25 cellular contexts compared by ENCODE assay signal in the genomic region with DNA sequence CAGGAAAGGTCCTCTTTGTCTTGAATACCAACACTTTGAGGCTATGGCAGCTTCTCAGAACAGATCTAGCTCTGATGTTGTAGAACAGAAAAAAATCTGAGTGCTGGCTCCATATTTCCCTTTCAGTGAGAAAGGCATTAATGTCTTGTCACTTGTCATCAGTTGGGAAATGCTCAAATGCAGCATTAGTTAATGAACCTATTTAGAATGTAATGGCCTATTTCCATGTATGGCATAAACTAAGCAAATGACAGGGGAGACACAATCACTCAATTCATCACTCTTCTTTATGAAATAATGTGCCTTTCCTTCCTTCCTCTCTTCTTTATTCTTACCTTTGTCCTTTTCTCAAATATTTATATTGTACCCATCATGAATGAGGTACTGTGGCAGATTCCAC. TPM values are rescaled to one million over a fixed set of nuclear protein-coding genes. Genes with fewer than 3 reads are reported as not detected.
DNase-seq lines count a peak whose midpoint lies in the region; ATAC-seq, FAIRE-seq and TF ChIP-seq lines count a peak whose summit lies in the region.
"Had no signal": no experiment of that assay in that cellular context is flagged by ENCODE, and none has a peak within 500 bp of the region (broad histone marks: within the 10 kb centered on the region; RNA-seq: fewer than 3 reads in every experiment).

No MANE protein-coding gene starts in this region.

- no peak for TF ChIP-seq RAD21 in neural cell (conservative IDR thresholded peaks at IDR 0.05)

- H3K27me3 Mint-ChIP-seq in activated naive CD8-positive, alpha-beta T cell treated with anti-CD3 and anti-CD28 coated beads, Interleukin-2, amount 50 U/mL, for 24 hours = no peaks in the 10 kb centered on the region
- H3K27me3 Mint-ChIP-seq: B cell; CD4-positive, alpha-beta T cell had no signal

- DNase-seq in GM18507 (ENCODE audit: extremely low spot score, insufficient read length, low read depth) (no peak), H54 (ENCODE audit: insufficient read length, low spot score) (no peak), foreskin melanocyte (no peak)
- DNase-seq in activated naive CD8-positive, alpha-beta T cell treated with anti-CD3 and anti-CD28 coated beads, Interleukin-2, amount 50 U/mL, for 24 hours = no peak
- DNase-seq: 8988T; AML-193; Caco-2; Calu3; CD4-positive, alpha-beta T cell; CD8-positive, alpha-beta T cell; DMS79 treated with DMSO at 0.1 percent for 48 hours; GF-D8 had no signal

- peaks cover 20% of the 10 kb centered on the region for H3K4me1 Mint-ChIP-seq in activated naive CD8-positive, alpha-beta T cell treated with anti-CD3 and anti-CD28 coated beads, Interleukin-2, amount 50 U/mL, for 24 hours

- peak overlapping the region; percentile 90 for H3K27ac ChIP-seq in neural cell (ENCODE audit: low read length)
- H3K27ac ChIP-seq: BLaER1 treated with 17β-estradiol and CSF1 and Interleukin-3, amounts not matched to agents 10 nM and 100 nM; C4-2B had no signal

- H3K9me3 Mint-ChIP-seq in activated naive CD8-positive, alpha-beta T cell treated with anti-CD3 and anti-CD28 coated beads, Interleukin-2, amount 50 U/mL, for 24 hours = peaks cover 7% of the 10 kb centered on the region
- H3K9me3 Mint-ChIP-seq: CD4-positive, alpha-beta T cell; CD8-positive, alpha-beta T cell had no signal

- no peak for TF ChIP-seq CTCF in Loucy (conservative IDR thresholded peaks at IDR 0.05; ENCODE audit: low read length)
- TF ChIP-seq CTCF in neural cell (IDR thresholded peaks at IDR 0.05; ENCODE audit: poor library complexity, severe bottlenecking) = no peak

- no peak overlapping the region for H3K4me2 ChIP-seq in Loucy (ENCODE audit: low read depth, low read length, poor library complexity, severe bottlenecking)
- H3K4me2 ChIP-seq in neural cell (ENCODE audit: low read length) = no peak overlapping the region
- H3K4me2 ChIP-seq: BLaER1 treated with 17β-estradiol and CSF1 and Interleukin-3, amounts not matched to agents 10 nM and 100 nM had no signal

- no peaks in the 10 kb centered on the region for H3K36me3 Mint-ChIP-seq in activated naive CD8-positive, alpha-beta T cell treated with anti-CD3 and anti-CD28 coated beads, Interleukin-2, amount 50 U/mL, for 24 hours (ENCODE audit: low read depth)
- H3K36me3 Mint-ChIP-seq: CD8-positive, alpha-beta T cell had no signal

- no peak for ATAC-seq in activated naive CD8-positive, alpha-beta T cell treated with anti-CD3 and anti-CD28 coated beads, Interleukin-2, amount 50 U/mL, for 24 hours
- ATAC-seq in HG03521 (IDR thresholded peaks at IDR 0.05; ENCODE audit: unreplicated experiment) = no peak
- no peak for ATAC-seq in GM19023 (IDR thresholded peaks at IDR 0.05; ENCODE audit: unreplicated experiment)
- ATAC-seq: CD8-positive, alpha-beta T cell had no signal

- peak; percentile 84 for TF ChIP-seq EP300 in neural cell (conservative IDR thresholded peaks at IDR 0.05; ENCODE audit: poor library complexity, severe bottlenecking)

- H2AFZ ChIP-seq in Loucy (ENCODE audit: low read length) (peak overlapping the region; percentile 53), neural cell (ENCODE audit: low read depth, low read length) (peak overlapping the region; percentile 18)

- FAIRE-seq in GM18507 (lab: Jason Lieb, UNC) (peak; percentile 5), H54 (lab: Jason Lieb, UNC) (peak; percentile 57)
- FAIRE-seq: A204.1, D721Med, G401.6, GM12891, GM19239 had no signal

- no peaks in the 10 kb centered on the region for H3K36me3 ChIP-seq in Loucy (ENCODE audit: insufficient read depth, low read length)
- no peaks in the 10 kb centered on the region for H3K36me3 ChIP-seq in neural cell (ENCODE audit: insufficient read depth, low read length)
- H3K36me3 ChIP-seq: BLaER1 treated with 17β-estradiol and CSF1 and Interleukin-3, amounts not matched to agents 10 nM and 100 nM had no signal

- no peak overlapping the region for H3K4me3 Mint-ChIP-seq in activated naive CD8-positive, alpha-beta T cell treated with anti-CD3 and anti-CD28 coated beads, Interleukin-2, amount 50 U/mL, for 24 hours
- H3K4me3 Mint-ChIP-seq: B cell; CD4-positive, alpha-beta T cell; CD8-positive, alpha-beta T cell had no signal

- H3F3A ChIP-seq in Loucy (ENCODE audit: low read depth) (peaks cover 7% of the 10 kb centered on the region; the same call in 1 of the 2 replicates), neural cell (ENCODE audit: insufficient read depth, low read length, poor library complexity, severe bottlenecking) (peaks cover 7% of the 10 kb centered on the region)

- no peaks in the 10 kb centered on the region for H3K79me2 ChIP-seq in Loucy (ENCODE audit: insufficient read depth, low read length)
- H3K79me2 ChIP-seq in neural cell (replicated peaks; ENCODE audit: insufficient read depth, low read length) = no peaks in the 10 kb centered on the region

- H4K20me1 ChIP-seq in Loucy (ENCODE audit: insufficient read depth, low read length, poor library complexity, severe bottlenecking) = no peaks in the 10 kb centered on the region
- no peaks in the 10 kb centered on the region for H4K20me1 ChIP-seq in neural cell (ENCODE audit: insufficient read depth)
- H4K20me1 ChIP-seq: BLaER1 treated with 17β-estradiol and CSF1 and Interleukin-3, amounts not matched to agents 10 nM and 100 nM had no signal

- H3K9ac ChIP-seq in Loucy (ENCODE audit: low read depth, low read length, poor library complexity, severe bottlenecking) (no peak overlapping the region), neural cell (ENCODE audit: low read length) (peak overlapping the region; percentile 43)
- H3K9ac ChIP-seq: BLaER1 treated with 17β-estradiol and CSF1 and Interleukin-3, amounts not matched to agents 10 nM and 100 nM had no signal

- peaks cover 30% of the 10 kb centered on the region for H3K4me1 ChIP-seq in Loucy (ENCODE audit: insufficient read depth, low read length, poor library complexity, severe bottlenecking)
- H3K4me1 ChIP-seq: Caco-2 had no signal

- H3K27ac Mint-ChIP-seq in activated naive CD8-positive, alpha-beta T cell treated with anti-CD3 and anti-CD28 coated beads, Interleukin-2, amount 50 U/mL, for 24 hours = no peak overlapping the region
- H3K27ac Mint-ChIP-seq: B cell; CD4-positive, alpha-beta T cell; CD8-positive, alpha-beta T cell had no signal

- H3K27me3 ChIP-seq in Loucy (ENCODE audit: insufficient read depth, low read length, poor library complexity, severe bottlenecking) (no peaks in the 10 kb centered on the region), neural cell (ENCODE audit: insufficient read depth, low read depth, low read length) (no peaks in the 10 kb centered on the region)
- H3K27me3 ChIP-seq: BLaER1 treated with 17β-estradiol and CSF1 and Interleukin-3, amounts not matched to agents 10 nM and 100 nM had no signal

- H3K9me2 ChIP-seq in Loucy (replicated peaks; ENCODE audit: low read depth, low read length) (no peaks in the 10 kb centered on the region), neural cell (ENCODE audit: insufficient read depth, low read length) (no peaks in the 10 kb centered on the region)

- no peaks in the 10 kb centered on the region for H3K9me3 ChIP-seq in Loucy (ENCODE audit: insufficient read depth, low read depth, low read length)
- no peaks in the 10 kb centered on the region for H3K9me3 ChIP-seq in neural cell (ENCODE audit: low read length)
- H3K9me3 ChIP-seq: Caco-2 had no signal

- H3K4me3 ChIP-seq in Loucy (ENCODE audit: low read length, poor library complexity, severe bottlenecking) (no peak overlapping the region), neural cell (ENCODE audit: low read length) (peak overlapping the region; percentile 16)
- H3K4me3 ChIP-seq: BLaER1 treated with 17β-estradiol and CSF1 and Interleukin-3, amounts not matched to agents 10 nM and 100 nM had no signal

- no peak for TF ChIP-seq POLR2A in H54 (IDR thresholded peaks at IDR 0.05; ENCODE audit: low read depth, low read length)

TF ChIP-seq in neural cell, 6 proteins besides CTCF, POLR2A, EP300 and RAD21:
- TF ChIP-seq MXI1 (conservative IDR thresholded peaks at IDR 0.05; ENCODE audit: poor library complexity, severe bottlenecking) (no peak), POLR2AphosphoS5 (IDR thresholded peaks at IDR 0.05) (peak; percentile 64), REST (IDR thresholded peaks at IDR 0.05; ENCODE audit: borderline replicate concordance) (peak; percentile 8)

RNA-seq across cellular contexts. Expression of gene STAMBPL1, which starts 5.0 kb away (rescaled TPM):
- polyA plus RNA-seq in neural cell = 21.9 and 22.4 TPM in 2 replicates
- 47.7 and 52.1 TPM in 2 replicates for polyA minus RNA-seq in neural cell

RNA-seq across cellular contexts. Expression of gene ANKRD22, which starts 23.4 kb away (rescaled TPM):
- polyA plus RNA-seq in neural cell = 0.57 and 1.3 TPM in 2 replicates
- not detected in 2 replicates for polyA minus RNA-seq in neural cell
- polyA plus RNA-seq: BJ had no signal
